In genomic region chr1:110012100-110012499, GRCh38 we compare ENCODE assay signal across 10 cellular contexts. TPM values are rescaled to one million over a fixed set of nuclear protein-coding genes. Genes with fewer than 3 reads are reported as not detected.
DNase-seq lines count a peak whose midpoint lies in the region; ATAC-seq and TF ChIP-seq lines count a peak whose summit lies in the region.
"Had no signal": no experiment of that assay in that cellular context is flagged by ENCODE, and none has a peak within 500 bp of the region (broad histone marks: within the 10 kb centered on the region; RNA-seq: fewer than 3 reads in every experiment).

No MANE protein-coding gene starts in this region.

- H3K4ac ChIP-seq in trophoblast cell (ENCODE audit: low read depth, low read length) = no peak overlapping the region

- no peaks in the 10 kb centered on the region for H3K27me3 ChIP-seq in trophoblast cell (ENCODE audit: insufficient read depth, low read length)
- no peaks in the 10 kb centered on the region for H3K27me3 ChIP-seq in left ventricle myocardium inferior (ENCODE audit: low read depth)

- DNase-seq in trophoblast cell (no peak), iPS-NIHi7 (ENCODE audit: extremely low spot score) (no peak), left ventricle myocardium inferior (no peak)
- DNase-seq in effector CD4-positive, alpha-beta T cell = no peak
- DNase-seq: SHP77 treated with DMSO at 0.1 percent for 48 hours had no signal

- H2BK12ac ChIP-seq in trophoblast cell (ENCODE audit: low read length) = no peak overlapping the region

- peaks cover under 1% of the 10 kb centered on the region for H3K79me2 ChIP-seq in trophoblast cell (ENCODE audit: control insufficient read depth, insufficient read depth, low read length, poor library complexity)

- H3K4me1 ChIP-seq in trophoblast cell (ENCODE audit: control insufficient read depth in 1 of 2, insufficient read depth in 2 of 2, low read length in 2 of 2) (peaks cover 2% of the 10 kb centered on the region in 2 experiments), left ventricle myocardium inferior (peaks cover 21% of the 10 kb centered on the region)

- no peak overlapping the region for H3K23ac ChIP-seq in trophoblast cell (ENCODE audit: low read length)

- intact Hi-C loops in left ventricle myocardium inferior (cut with micrococcal nuclease) = no loop called here

- no peak overlapping the region for H4K12ac ChIP-seq in trophoblast cell (ENCODE audit: low read depth, low read length)

- H3K4me3 ChIP-seq in trophoblast cell (ENCODE audit: low read depth, low read length) = no peak overlapping the region
- no peak overlapping the region for H3K4me3 ChIP-seq in left ventricle myocardium inferior

- peak overlapping the region; percentile 1 for H3K9ac ChIP-seq in trophoblast cell (ENCODE audit: low read length)

- H3K27ac ChIP-seq in trophoblast cell (ENCODE audit: low read depth, low read length) (no peak overlapping the region), left ventricle myocardium inferior (replicated peaks) (no peak overlapping the region)

- H2BK5ac ChIP-seq in trophoblast cell (ENCODE audit: low read depth, low read length, poor library complexity) = no peak overlapping the region

- H3K9me3 ChIP-seq in trophoblast cell (ENCODE audit: insufficient read depth, low read depth, low read length) = no peaks in the 10 kb centered on the region
- H3K9me3 ChIP-seq in left ventricle myocardium inferior (replicated peaks) = no peaks in the 10 kb centered on the region

- H3K4me2 ChIP-seq in trophoblast cell (ENCODE audit: low read length) = no peak overlapping the region

- H4K91ac ChIP-seq in trophoblast cell (ENCODE audit: low read depth, low read length) = no peak overlapping the region

- no peak overlapping the region for H3K14ac ChIP-seq in trophoblast cell (ENCODE audit: low read length)

- no peak overlapping the region for H4K8ac ChIP-seq in trophoblast cell (ENCODE audit: low read depth, low read length)

- H3K79me1 ChIP-seq in trophoblast cell (ENCODE audit: low read length) = no peaks in the 10 kb centered on the region

- no peak overlapping the region for H3K18ac ChIP-seq in trophoblast cell (ENCODE audit: low read length)

- H3K36me3 ChIP-seq in trophoblast cell (ENCODE audit: control insufficient read depth in 1 of 2, insufficient read depth in 2 of 2, low read length in 2 of 2) (peaks cover 18 to 36% of the 10 kb centered on the region in 2 experiments), left ventricle myocardium inferior (peaks cover 82% of the 10 kb centered on the region)

- no peak overlapping the region for H2BK120ac ChIP-seq in trophoblast cell (ENCODE audit: insufficient read depth, low read length, poor library complexity)

- no peak for TF ChIP-seq CTCF in left ventricle myocardium inferior (IDR thresholded peaks at IDR 0.05; ENCODE audit: borderline replicate concordance)

- WGBS in trophoblast cell (ENCODE audit: extremely low coverage, insufficient coverage, insufficient read length) = no CpG with 5 or more reads among the region's 4 CpGs

- H2AFZ ChIP-seq in trophoblast cell (ENCODE audit: insufficient read depth, low read length, poor library complexity) = no peak overlapping the region

- ATAC-seq in GM19023 (IDR thresholded peaks at IDR 0.05; ENCODE audit: unreplicated experiment) (peak; percentile 65), HG02571 (IDR thresholded peaks at IDR 0.05; ENCODE audit: unreplicated experiment) (peak; percentile 35), HG03558 (IDR thresholded peaks at IDR 0.05; ENCODE audit: extremely low read depth, unreplicated experiment) (peak; percentile 27)

- H2AK5ac ChIP-seq in trophoblast cell (ENCODE audit: low read length) = no peak overlapping the region

RNA-seq across cellular contexts. Expression of gene STRIP1, which starts 22.3 kb away (rescaled TPM):
- 22.7 and 23.9 TPM in 2 replicates for polyA plus RNA-seq in trophoblast cell (2013)
- 18.1 TPM for total RNA-seq in left ventricle myocardium inferior

RNA-seq across cellular contexts. Expression of gene AHCYL1, which starts 27.5 kb away (rescaled TPM):
- 84.4 and 84.7 TPM in 2 replicates for polyA plus RNA-seq in trophoblast cell (2013)
- total RNA-seq in left ventricle myocardium inferior = 45.2 TPM

RNA-seq across cellular contexts. Expression of gene ALX3, which starts 58.4 kb away (rescaled TPM):
- polyA plus RNA-seq in trophoblast cell (2013) = 0.14 and 0.19 TPM in 2 replicates
- not detected for total RNA-seq in left ventricle myocardium inferior
- total RNA-seq: activated T-helper 2 cell treated with anti-CD3 and anti-CD28 coated beads, Interferon-gamma antibody, Interleukin-2, Interleukin-4, amounts not matched to agents 10 μg/mL and 5 μg/mL and 100 μg/mL, durations not matched to agents 14 hours and 24 hours and 36 hours had no signal
- polyA plus RNA-seq: neural cell had no signal
